In the genomic region with DNA sequence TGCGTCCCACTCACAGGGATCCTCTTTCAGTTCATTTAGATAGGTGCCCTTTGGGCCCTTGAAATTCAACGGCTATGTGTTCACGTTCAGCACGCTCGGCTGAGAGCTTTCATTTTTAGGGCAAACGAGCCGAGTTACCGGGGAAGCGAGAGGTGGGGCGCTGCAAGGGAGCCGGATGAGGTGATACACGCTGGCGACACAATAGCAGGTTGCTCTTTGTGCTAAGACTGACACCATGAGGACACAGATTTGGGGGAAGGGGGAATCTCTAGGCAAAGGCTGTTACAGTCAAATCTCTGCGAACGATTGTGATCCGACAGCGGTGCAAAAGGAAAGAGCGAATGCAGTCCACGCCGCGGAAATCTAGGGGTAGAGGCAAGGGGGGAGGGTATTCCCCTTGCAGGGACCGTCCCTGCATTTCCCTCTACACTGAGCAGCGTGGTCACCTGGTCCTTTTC, we compare ENCODE assay signal across 7 cellular contexts. TPM values are rescaled to one million over a fixed set of nuclear protein-coding genes. Genes with fewer than 3 reads are reported as not detected.
A peak's percentile ranks its signal among the peaks of the same experiment; 100 is the strongest.
DNase-seq lines count a peak whose midpoint lies in the region; ATAC-seq and TF ChIP-seq lines count a peak whose summit lies in the region.

No MANE protein-coding gene starts in this region.

- H3K4me1 ChIP-seq in gastrocnemius medialis, result peaks cover 4 to 6% of the 10 kb centered on the region in 2 donors

- peak; percentile 7 for ATAC-seq in GM21526 (IDR thresholded peaks at IDR 0.05; ENCODE audit: low FRiP score, unreplicated experiment)
- peak; percentile 48 for ATAC-seq in activated T-helper 17 cell treated with anti-CD3 and anti-CD28 coated beads, Interleukin-2, amount 50 U/mL, for 72 hours (replicated peaks)
- peak; percentile 6 for ATAC-seq in left cardiac atrium
- ATAC-seq in gastrocnemius medialis, result peak in 1 of 2 donors; percentile 11

- H3K27ac ChIP-seq in gastrocnemius medialis, result peak overlapping the region; percentile 86 to 97 (median 92)

- no peaks in the 10 kb centered on the region for H3K9me3 ChIP-seq in gastrocnemius medialis

- H3K4me3 ChIP-seq in LNCaP clone FGC (ENCODE audit: low read depth, low read length) (peak overlapping the region; percentile 86), gastrocnemius medialis (peak overlapping the region; percentile 83 to 91 (median 87))

- DNase-seq in LNCaP clone FGC (ENCODE audit: low read depth) (no peak), left cardiac atrium (no peak), gastrocnemius medialis (no peak), COLO829 (ENCODE audit: low spot score) (no peak)

- in situ Hi-C loops in gastrocnemius medialis (cut with MboI; ENCODE audit: low sequenced_read_pairs in 4 of 4), result loop anchor here in 3 of 4 donors (5.0 to 25.0 kb wide), 3 partner anchors 250 to 525 kb away; no protein-coding TSS in a partner anchor

- no peaks in the 10 kb centered on the region for H3K27me3 ChIP-seq in gastrocnemius medialis

- peak overlapping the region; percentile 96 for H3K4me3 Mint-ChIP-seq in activated T-helper 17 cell treated with anti-CD3 and anti-CD28 coated beads, Interleukin-2, amount 50 U/mL, for 72 hours

- H3K27ac Mint-ChIP-seq in activated T-helper 17 cell treated with anti-CD3 and anti-CD28 coated beads, Interleukin-2, amount 50 U/mL, for 72 hours, result peak overlapping the region; percentile 91

- H3K9me3 Mint-ChIP-seq in activated T-helper 17 cell treated with anti-CD3 and anti-CD28 coated beads, Interleukin-2, amount 50 U/mL, for 72 hours, result no peaks in the 10 kb centered on the region

- intact Hi-C loops in left cardiac atrium (cut with DNase I), result loop anchor here in 1 of 2 donors (5.0 kb wide), 3 partner anchors 235 to 525 kb away; no protein-coding TSS in a partner anchor
- intact Hi-C loops in gastrocnemius medialis (cut with DNase I; ENCODE audit: low total_unique reads), result loop anchor here (2.0 to 5.0 kb wide), 4 partner anchors 180 to 615 kb away; no protein-coding TSS in a partner anchor

- H3K36me3 Mint-ChIP-seq in activated T-helper 17 cell treated with anti-CD3 and anti-CD28 coated beads, Interleukin-2, amount 50 U/mL, for 72 hours (ENCODE audit: low read depth), result peaks cover 38% of the 10 kb centered on the region

- no peaks in the 10 kb centered on the region for H3K36me3 ChIP-seq in gastrocnemius medialis

- TF ChIP-seq CTCF in GM12873 (IDR thresholded peaks at IDR 0.05; ENCODE audit: insufficient read depth, low read depth, low read length, missing control alignments), result peak; percentile 14
- no peak for TF ChIP-seq CTCF in LNCaP clone FGC (IDR thresholded peaks at IDR 0.05; ENCODE audit: control insufficient read depth, extremely low read depth, insufficient read depth)
- no peak for TF ChIP-seq CTCF in gastrocnemius medialis (IDR thresholded peaks at IDR 0.05 in 4 of 5, conservative IDR thresholded peaks at IDR 0.05 in 1 of 5)

- TF ChIP-seq POLR2A in gastrocnemius medialis (IDR thresholded peaks at IDR 0.05), result peak in 1 of 2 donors; percentile 13

- H3K4me1 Mint-ChIP-seq in activated T-helper 17 cell treated with anti-CD3 and anti-CD28 coated beads, Interleukin-2, amount 50 U/mL, for 72 hours, result peaks cover 23% of the 10 kb centered on the region

- no peaks in the 10 kb centered on the region for H3K27me3 Mint-ChIP-seq in activated T-helper 17 cell treated with anti-CD3 and anti-CD28 coated beads, Interleukin-2, amount 50 U/mL, for 72 hours

RNA-seq across cellular contexts. Expression of gene KLLN, which starts 0.7 kb away (rescaled TPM):
- under 1 TPM; 0.45 to 0.78 TPM for total RNA-seq in activated T-helper 17 cell treated with anti-CD3 and anti-CD28 coated beads, Interleukin-2, amount 50 U/mL, for 72 hours
- total RNA-seq in left cardiac atrium (under 1 TPM; 0.56 to 0.58 TPM), gastrocnemius medialis (under 1 TPM; 0.10 to 0.39 (median 0.22) TPM)

RNA-seq across cellular contexts. Expression of gene PTEN, which starts 0.8 kb away (rescaled TPM):
- total RNA-seq in activated T-helper 17 cell treated with anti-CD3 and anti-CD28 coated beads, Interleukin-2, amount 50 U/mL, for 72 hours, result 10 to 100 TPM; 64.2 to 65.8 TPM
- 10 to 100 TPM; 76.7 to 79.7 TPM for total RNA-seq in left cardiac atrium
- total RNA-seq in gastrocnemius medialis, result 10 to 100 TPM; 32.2 to 54.5 (median 41.5) TPM

RNA-seq across cellular contexts. Expression of gene ATAD1, which starts 44.6 kb away (rescaled TPM):
- total RNA-seq in activated T-helper 17 cell treated with anti-CD3 and anti-CD28 coated beads, Interleukin-2, amount 50 U/mL, for 72 hours, result 10 to 100 TPM; 31.2 to 45.9 TPM
- total RNA-seq in left cardiac atrium (100 to 1,000 TPM in 1 of 2 donors, 10 to 100 TPM in 1; 84.9 to 150 TPM), gastrocnemius medialis (10 to 100 TPM; 32.0 to 65.4 (median 51.0) TPM)
